Comparison of ENCODE assay signal across 2 cellular contexts in genomic region chr17:70041061-70041460, GRCh38.
TF ChIP-seq lines count a peak whose summit lies in the region.

No MANE protein-coding gene starts in this region.

TF ChIP-seq in IMR-90, 13 proteins besides CTCF, POLR2A, EP300 and RAD21:
- TF ChIP-seq MAFK (IDR thresholded peaks at IDR 0.05; ENCODE audit: low read depth, low read length) (no peak), FOS (IDR thresholded peaks at IDR 0.05; ENCODE audit: low read depth, low read length) (no peak), MAZ (IDR thresholded peaks at IDR 0.05; ENCODE audit: borderline replicate concordance, low read depth, low read length) (no peak), RCOR1 (IDR thresholded peaks at IDR 0.05; ENCODE audit: insufficient replicate concordance, low read length) (no peak), SMC3 (IDR thresholded peaks at IDR 0.05; ENCODE audit: low read depth, low read length) (no peak), MXI1 (IDR thresholded peaks at IDR 0.05; ENCODE audit: borderline replicate concordance, low read depth, low read length) (no peak), RFX5 (IDR thresholded peaks at IDR 0.05; ENCODE audit: low read depth, low read length) (no peak), CEBPB (IDR thresholded peaks at IDR 0.05; ENCODE audit: low read depth, low read length) (no peak), ELK1 (IDR thresholded peaks at IDR 0.05; ENCODE audit: borderline replicate concordance, low read depth, low read length) (no peak), NFE2L2 (IDR thresholded peaks at IDR 0.05; ENCODE audit: low read depth, low read length) (no peak), CHD1 (IDR thresholded peaks at IDR 0.05; ENCODE audit: low read depth, low read length) (no peak), BHLHE40 (IDR thresholded peaks at IDR 0.05; ENCODE audit: low read depth, low read length) (no peak), USF2 (IDR thresholded peaks at IDR 0.05; ENCODE audit: low read depth, low read length) (no peak)

TF ChIP-seq in SK-N-SH, 30 proteins besides CTCF, POLR2A, EP300 and RAD21:
- TF ChIP-seq CHD2 (IDR thresholded peaks at IDR 0.05; ENCODE audit: low read length, partially characterized antibody) (no peak), TAF1 (IDR thresholded peaks at IDR 0.05; ENCODE audit: borderline replicate concordance, low read depth, low read length) (no peak), JUND (IDR thresholded peaks at IDR 0.05) (no peak)
